7 cellular contexts compared by ENCODE assay signal in genomic region chr10:118721005-118721876, GRCh38. TPM values are rescaled to one million over a fixed set of nuclear protein-coding genes. Genes with fewer than 3 reads are reported as not detected.
DNase-seq lines count a peak whose midpoint lies in the region; ATAC-seq and TF ChIP-seq lines count a peak whose summit lies in the region.

No MANE protein-coding gene starts in this region.

- H3K4me1 ChIP-seq in SJCRH30 = 0 out of 2 replicates have a peak, but pooled peaks cover 2% of the 10 kb centered on the region
- H3K4me1 ChIP-seq in ascending aorta = peaks cover 3 to 6% of the 10 kb centered on the region in 2 donors

- H3K27ac ChIP-seq in SJCRH30 = no peak overlapping the region
- no peak overlapping the region for H3K27ac ChIP-seq in ascending aorta

- DNase-seq in G401 (ENCODE audit: low spot score) (peak; percentile 66), SJCRH30 (peak; percentile 22 to 80), ascending aorta (ENCODE audit: low spot score in 2 of 2) (peak in 1 of 2 donors; percentile 79), iPS-NIHi11 (ENCODE audit: low spot score) (peak; percentile 48)
- DNase-seq in stimulated activated CD4-positive, alpha-beta T cell treated with anti-CD3 and anti-CD28 coated beads, Interleukin-4, amount 100 ng/mL, for 1 hour = peak; percentile 38

- H3K9me3 ChIP-seq in SJCRH30 (replicated peaks) (no peaks in the 10 kb centered on the region), ascending aorta (no peaks in the 10 kb centered on the region)

- in situ Hi-C loops in G401 (cut with HindIII; ENCODE audit: low sequenced_read_pairs) = no loop called here

- ATAC-seq in HG03342 (IDR thresholded peaks at IDR 0.05; ENCODE audit: unreplicated experiment) (peak; percentile 61), GM21423 (IDR thresholded peaks at IDR 0.05; ENCODE audit: unreplicated experiment) (no peak)

- H3K4me3 ChIP-seq in SJCRH30 (no peak overlapping the region), ascending aorta (no peak overlapping the region)

- H3K27me3 ChIP-seq in SJCRH30 (no peaks in the 10 kb centered on the region), ascending aorta (no peaks in the 10 kb centered on the region)

- H3K36me3 ChIP-seq in SJCRH30 (no peaks in the 10 kb centered on the region), ascending aorta (no peaks in the 10 kb centered on the region)

- peak; percentile 43 to 86 (median 79) for TF ChIP-seq CTCF in ascending aorta (IDR thresholded peaks at IDR 0.05)

- intact Hi-C loops in ascending aorta (cut with DNase I) = loop anchor here (1.0 kb wide), 1 partner anchor 153 kb away; no protein-coding TSS in a partner anchor

RNA-seq across cellular contexts. Expression of gene CACUL1, which starts 33.5 kb away (rescaled TPM):
- total RNA-seq in G401 (2014; rRNA removed; shearing (Covaris generic)) = 41.2 and 46.2 TPM in 2 replicates
- total RNA-seq in SJCRH30 (2014; rRNA removed; shearing (Covaris generic)) = 50.4 and 52.7 TPM in 2 replicates
- 23.6 TPM for total RNA-seq in ascending aorta
